27 cellular contexts compared by ENCODE assay signal in the genomic region with DNA sequence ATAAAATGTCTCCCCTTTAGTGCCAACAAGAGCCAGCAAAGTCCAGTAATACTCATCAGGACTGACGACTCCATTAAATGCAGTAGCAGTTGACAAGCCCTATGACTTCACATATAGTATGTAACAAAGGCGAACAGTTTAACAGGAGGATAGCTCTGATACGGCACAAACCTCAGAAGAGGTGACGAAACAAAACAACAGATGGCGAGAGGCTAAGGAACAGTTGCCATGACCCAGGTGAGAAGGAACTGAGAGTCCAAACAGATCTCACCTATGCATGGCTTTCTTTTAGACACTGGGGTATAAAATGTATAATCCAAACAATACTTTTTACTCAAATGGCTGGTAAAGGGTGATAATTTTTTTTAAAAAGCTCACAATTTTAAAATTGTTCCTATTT. TPM values are rescaled to one million over a fixed set of nuclear protein-coding genes. Genes with fewer than 3 reads are reported as not detected.
DNase-seq lines count a peak whose midpoint lies in the region; ATAC-seq and TF ChIP-seq lines count a peak whose summit lies in the region.
"Had no signal": no experiment of that assay in that cellular context is flagged by ENCODE, and none has a peak within 500 bp of the region (broad histone marks: within the 10 kb centered on the region; RNA-seq: fewer than 3 reads in every experiment).

No MANE protein-coding gene starts in this region.

- no peaks in the 10 kb centered on the region for H3K27me3 ChIP-seq in right cardiac atrium (ENCODE audit: control insufficient read depth, insufficient read depth)
- no peaks in the 10 kb centered on the region for H3K27me3 ChIP-seq in right atrium auricular region

- H3K36me3 Mint-ChIP-seq in nephron (ENCODE audit: low read depth) = no peaks in the 10 kb centered on the region
- H3K36me3 Mint-ChIP-seq: CD8-positive, alpha-beta T cell; IgD-negative memory B cell had no signal

- intact Hi-C loops in right cardiac atrium (cut with DNase I) = no loop called here

- H3K27ac ChIP-seq in right cardiac atrium (ENCODE audit: low read length) (peak overlapping the region; percentile 42), right atrium auricular region (peak overlapping the region in 1 of 2 donors; percentile 8)
- H3K27ac ChIP-seq: A549, C4-2B, GM23248, HL-60, KMS-11, PC-9, SJSA1 had no signal

- H3K9me3 ChIP-seq in right cardiac atrium (ENCODE audit: control insufficient read depth, low read length) (no peaks in the 10 kb centered on the region), right atrium auricular region (no peaks in the 10 kb centered on the region)
- H3K9me3 ChIP-seq: A549, Caco-2, SJSA1 had no signal

- TF ChIP-seq CTCF in right atrium auricular region (IDR thresholded peaks at IDR 0.05) (no peak), nephron (IDR thresholded peaks at IDR 0.05; ENCODE audit: unreplicated experiment in 3 of 3) (no peak)

- H3K36me3 ChIP-seq in right atrium auricular region = no peaks in the 10 kb centered on the region
- H3K36me3 ChIP-seq: SJSA1 had no signal

- no peaks in the 10 kb centered on the region for H3K9me3 Mint-ChIP-seq in nephron
- H3K9me3 Mint-ChIP-seq: CD8-positive, alpha-beta T cell; IgD-negative memory B cell had no signal

- H3K4me1 ChIP-seq in right cardiac atrium (ENCODE audit: control insufficient read depth, insufficient read depth, low read length) = peaks cover 5% of the 10 kb centered on the region
- peaks cover 0 to 25% of the 10 kb centered on the region in 2 donors for H3K4me1 ChIP-seq in right atrium auricular region
- H3K4me1 ChIP-seq: A549, SJSA1 had no signal

- H3K27ac Mint-ChIP-seq in nephron = peak overlapping the region in 2 of 3 experiments; percentile 8 to 33
- H3K27ac Mint-ChIP-seq: B cell; CD8-positive, alpha-beta T cell; IgD-negative memory B cell had no signal

- H3K4me3 Mint-ChIP-seq in nephron = no peak overlapping the region
- H3K4me3 Mint-ChIP-seq: B cell; CD8-positive, alpha-beta T cell; IgD-negative memory B cell had no signal

- DNase-seq in right cardiac atrium (no peak), right atrium auricular region (ENCODE audit: low spot score) (no peak), cerebellar cortex (ENCODE audit: low spot score) (peak; percentile 95), Ammon's horn (ENCODE audit: low spot score) (no peak)
- DNase-seq in activated CD4-positive, alpha-beta T cell treated with anti-CD3 and anti-CD28 coated beads, Interleukin-2, amount 50 U/mL, for 48 hours = no peak
- DNase-seq: Caco-2; CD8-positive, alpha-beta T cell; GDM1; GM23248; H7; MM.1S; NCI-H1694; NCI-H2081; NCI-H524; NCI-H748 treated with DMSO at 0.1 percent for 48 hours; PC-9; Right ventricle myocardium superior; RPMI8226 had no signal

- no peak overlapping the region for H3K4me3 ChIP-seq in right cardiac atrium (ENCODE audit: low read length)
- no peak overlapping the region for H3K4me3 ChIP-seq in right atrium auricular region
- H3K4me3 ChIP-seq: A549, GM23248, PC-9, SJSA1 had no signal

- peaks cover 3% of the 10 kb centered on the region for H3K27me3 Mint-ChIP-seq in nephron (ENCODE audit: low read depth)
- H3K27me3 Mint-ChIP-seq: IgD-negative memory B cell had no signal

- ATAC-seq in right cardiac atrium (no peak), SK-N-SH treated with all-trans-retinoic acid at 6 μM for 48 hours (no peak)
- ATAC-seq: A549; CD8-positive, alpha-beta T cell had no signal

- H3K4me1 Mint-ChIP-seq in nephron = peaks cover 16% of the 10 kb centered on the region
- H3K4me1 Mint-ChIP-seq: B cell had no signal

- WGBS in right cardiac atrium = 85% methylated on average over 5 of the region's 5 CpGs

TF ChIP-seq in SK-N-SH treated with all-trans-retinoic acid at 6 μM for 48 hours, 23 proteins besides CTCF, POLR2A, EP300 and RAD21:
- TF ChIP-seq TCF4 (CRISPR knock-in tag; IDR thresholded peaks at IDR 0.05; ENCODE audit: borderline replicate concordance) (no peak), ZNF70 (CRISPR knock-in tag; IDR thresholded peaks at IDR 0.05) (no peak), RARB (CRISPR knock-in tag; IDR thresholded peaks at IDR 0.05) (no peak), ZNF8 (CRISPR knock-in tag; IDR thresholded peaks at IDR 0.05) (no peak), ZFP30 (CRISPR knock-in tag; IDR thresholded peaks at IDR 0.05) (no peak), TOX (CRISPR knock-in tag; IDR thresholded peaks at IDR 0.05; ENCODE audit: borderline replicate concordance) (no peak), ESRRG (CRISPR knock-in tag; IDR thresholded peaks at IDR 0.05) (no peak), BACH2 (CRISPR knock-in tag; IDR thresholded peaks at IDR 0.05; ENCODE audit: borderline replicate concordance) (no peak), SNAI2 (CRISPR knock-in tag; IDR thresholded peaks at IDR 0.05) (no peak)

RNA-seq across cellular contexts. Expression of a gene that starts 37.1 kb away (rescaled TPM):
- total RNA-seq in right cardiac atrium (100 to 1,000 TPM; 114 to 162 (median 123) TPM), right atrium auricular region (100 to 1,000 TPM; 135 to 160 TPM)
- 71.7 TPM for polyA plus RNA-seq in right cardiac atrium
